ENCODE assay signal across 1 cellular context in the genomic region with DNA sequence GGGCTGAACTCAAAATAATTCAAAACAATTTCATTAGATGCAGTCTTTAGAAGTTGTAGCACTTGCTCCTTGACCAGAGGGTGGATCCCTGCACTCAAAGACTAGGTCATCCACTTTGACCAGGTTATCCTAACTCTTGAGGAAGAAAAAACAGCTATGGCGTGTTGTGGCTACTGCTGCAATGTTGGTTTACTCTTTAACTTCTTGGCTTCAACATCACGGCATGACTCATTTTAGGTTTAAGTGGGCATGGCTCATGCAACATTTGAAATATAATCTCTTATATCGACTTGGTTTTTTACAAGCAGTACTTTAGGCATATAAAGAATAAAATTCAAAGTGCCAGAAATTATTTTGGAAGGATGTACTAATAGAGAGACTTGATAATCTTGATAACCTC.
TF ChIP-seq lines count a peak whose summit lies in the region.

No MANE protein-coding gene starts in this region.

TF ChIP-seq in HepG2, 621 proteins besides CTCF, POLR2A, EP300 and RAD21 (continued from another document):
- TF ChIP-seq, protein P1, sequence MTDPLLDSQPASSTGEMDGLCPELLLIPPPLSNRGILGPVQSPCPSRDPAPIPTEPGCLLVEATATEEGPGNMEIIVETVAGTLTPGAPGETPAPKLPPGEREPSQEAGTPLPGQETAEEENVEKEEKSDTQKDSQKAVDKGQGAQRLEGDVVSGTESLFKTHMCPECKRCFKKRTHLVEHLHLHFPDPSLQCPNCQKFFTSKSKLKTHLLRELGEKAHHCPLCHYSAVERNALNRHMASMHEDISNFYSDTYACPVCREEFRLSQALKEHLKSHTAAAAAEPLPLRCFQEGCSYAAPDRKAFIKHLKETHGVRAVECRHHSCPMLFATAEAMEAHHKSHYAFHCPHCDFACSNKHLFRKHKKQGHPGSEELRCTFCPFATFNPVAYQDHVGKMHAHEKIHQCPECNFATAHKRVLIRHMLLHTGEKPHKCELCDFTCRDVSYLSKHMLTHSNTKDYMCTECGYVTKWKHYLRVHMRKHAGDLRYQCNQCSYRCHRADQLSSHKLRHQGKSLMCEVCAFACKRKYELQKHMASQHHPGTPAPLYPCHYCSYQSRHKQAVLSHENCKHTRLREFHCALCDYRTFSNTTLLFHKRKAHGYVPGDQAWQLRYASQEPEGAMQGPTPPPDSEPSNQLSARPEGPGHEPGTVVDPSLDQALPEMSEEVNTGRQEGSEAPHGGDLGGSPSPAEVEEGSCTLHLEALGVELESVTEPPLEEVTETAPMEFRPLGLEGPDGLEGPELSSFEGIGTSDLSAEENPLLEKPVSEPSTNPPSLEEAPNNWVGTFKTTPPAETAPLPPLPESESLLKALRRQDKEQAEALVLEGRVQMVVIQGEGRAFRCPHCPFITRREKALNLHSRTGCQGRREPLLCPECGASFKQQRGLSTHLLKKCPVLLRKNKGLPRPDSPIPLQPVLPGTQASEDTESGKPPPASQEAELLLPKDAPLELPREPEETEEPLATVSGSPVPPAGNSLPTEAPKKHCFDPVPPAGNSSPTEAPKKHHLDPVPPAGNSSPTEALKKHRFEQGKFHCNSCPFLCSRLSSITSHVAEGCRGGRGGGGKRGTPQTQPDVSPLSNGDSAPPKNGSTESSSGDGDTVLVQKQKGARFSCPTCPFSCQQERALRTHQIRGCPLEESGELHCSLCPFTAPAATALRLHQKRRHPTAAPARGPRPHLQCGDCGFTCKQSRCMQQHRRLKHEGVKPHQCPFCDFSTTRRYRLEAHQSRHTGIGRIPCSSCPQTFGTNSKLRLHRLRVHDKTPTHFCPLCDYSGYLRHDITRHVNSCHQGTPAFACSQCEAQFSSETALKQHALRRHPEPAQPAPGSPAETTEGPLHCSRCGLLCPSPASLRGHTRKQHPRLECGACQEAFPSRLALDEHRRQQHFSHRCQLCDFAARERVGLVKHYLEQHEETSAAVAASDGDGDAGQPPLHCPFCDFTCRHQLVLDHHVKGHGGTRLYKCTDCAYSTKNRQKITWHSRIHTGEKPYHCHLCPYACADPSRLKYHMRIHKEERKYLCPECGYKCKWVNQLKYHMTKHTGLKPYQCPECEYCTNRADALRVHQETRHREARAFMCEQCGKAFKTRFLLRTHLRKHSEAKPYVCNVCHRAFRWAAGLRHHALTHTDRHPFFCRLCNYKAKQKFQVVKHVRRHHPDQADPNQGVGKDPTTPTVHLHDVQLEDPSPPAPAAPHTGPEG (CRISPR knock-in tag; IDR thresholded peaks at IDR 0.05): no peak
- TF ChIP-seq RBM22 (optimal IDR thresholded peaks at IDR 0.05; ENCODE audit: low read length) (no peak), PRPF4 (IDR thresholded peaks at IDR 0.05; ENCODE audit: low read depth, low read length, poor library complexity, severe bottlenecking) (no peak), ZNF17 (CRISPR knock-in tag; IDR thresholded peaks at IDR 0.05) (no peak), NFRKB (IDR thresholded peaks at IDR 0.05) (no peak), ASH2L (IDR thresholded peaks at IDR 0.05; ENCODE audit: insufficient read length, low read depth, low read length) (no peak), BRF2 (CRISPR knock-in tag; IDR thresholded peaks at IDR 0.05) (no peak), ZFP62 (CRISPR knock-in tag; IDR thresholded peaks at IDR 0.05) (no peak), SOX13 (IDR thresholded peaks at IDR 0.05) (no peak), SOX13 (CRISPR knock-in tag; conservative IDR thresholded peaks at IDR 0.05 in 1 of 2, IDR thresholded peaks at IDR 0.05 in 1 of 2) (no peak), ZNF644 (CRISPR knock-in tag; IDR thresholded peaks at IDR 0.05; ENCODE audit: low read depth) (peak; percentile 42; the same call in 1 of the 2 replicates), MEF2D (CRISPR knock-in tag; IDR thresholded peaks at IDR 0.05) (no peak), HOXA5 (CRISPR knock-in tag; IDR thresholded peaks at IDR 0.05) (no peak), PHF8 (CRISPR knock-in tag; IDR thresholded peaks at IDR 0.05) (no peak), TFAP4 (IDR thresholded peaks at IDR 0.05; ENCODE audit: borderline replicate concordance, low read depth) (no peak), ATM (IDR thresholded peaks at IDR 0.05; ENCODE audit: borderline replicate concordance) (no peak), BCL6 (CRISPR knock-in tag; IDR thresholded peaks at IDR 0.05) (peak; percentile 78), SMAD1 (CRISPR knock-in tag; IDR thresholded peaks at IDR 0.05; ENCODE audit: borderline replicate concordance, low read depth) (no peak), YEATS4 (CRISPR knock-in tag; IDR thresholded peaks at IDR 0.05; ENCODE audit: borderline replicate concordance) (no peak)
- TF ChIP-seq, protein P2, sequence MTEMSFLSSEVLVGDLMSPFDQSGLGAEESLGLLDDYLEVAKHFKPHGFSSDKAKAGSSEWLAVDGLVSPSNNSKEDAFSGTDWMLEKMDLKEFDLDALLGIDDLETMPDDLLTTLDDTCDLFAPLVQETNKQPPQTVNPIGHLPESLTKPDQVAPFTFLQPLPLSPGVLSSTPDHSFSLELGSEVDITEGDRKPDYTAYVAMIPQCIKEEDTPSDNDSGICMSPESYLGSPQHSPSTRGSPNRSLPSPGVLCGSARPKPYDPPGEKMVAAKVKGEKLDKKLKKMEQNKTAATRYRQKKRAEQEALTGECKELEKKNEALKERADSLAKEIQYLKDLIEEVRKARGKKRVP (CRISPR knock-in tag; IDR thresholded peaks at IDR 0.05): peak in 1 of 2 experiments; percentile 22; a peak in 1 of 4 replicates
